8 cellular contexts compared by ENCODE assay signal in genomic region chr11:95641506-95641905, GRCh38.
A peak's percentile ranks its signal among the peaks of the same experiment; 100 is the strongest.
DNase-seq lines count a peak whose midpoint lies in the region; ATAC-seq, FAIRE-seq and TF ChIP-seq lines count a peak whose summit lies in the region.

No MANE protein-coding gene starts in this region.

- no peak for TF ChIP-seq POLR2A in GM12891 (IDR thresholded peaks at IDR 0.05; ENCODE audit: low read depth, low read length)
- peak in 1 of 2 donors; percentile 52 for TF ChIP-seq POLR2A in thyroid gland (IDR thresholded peaks at IDR 0.05)

- ATAC-seq in GM19468 (IDR thresholded peaks at IDR 0.05; ENCODE audit: extremely low read depth, unreplicated experiment) (peak; percentile 99), HG03442 (IDR thresholded peaks at IDR 0.05; ENCODE audit: unreplicated experiment) (peak; percentile 99)

- peak; percentile 97 for FAIRE-seq in GM12891 (lab: Jason Lieb, UNC)

- in situ Hi-C loops in HAP-1 (cut with MboI; ENCODE audit: low sequenced_read_pairs), result no loop called here

- H3K9me3 ChIP-seq in thyroid gland (no peaks in the 10 kb centered on the region), HAP-1 (no peaks in the 10 kb centered on the region)

- H3K4me1 ChIP-seq in thyroid gland (peaks cover 19 to 20% of the 10 kb centered on the region in 2 donors), HAP-1 (no peaks in the 10 kb centered on the region)

- intact Hi-C loops in thyroid gland (cut with DNase I), result no loop called here

- no peak for TF ChIP-seq CTCF in thyroid gland (IDR thresholded peaks at IDR 0.05)

- 23 to 26% methylated on average over 3 of the region's 3 CpGs for WGBS in thyroid gland, 2 donors

- DNase-seq in GM12891 (ENCODE audit: insufficient read length, low spot score) (peak; percentile 16), thyroid gland (peak; percentile 92 to 93), dedifferentiated amniotic fluid mesenchymal stem cell (ENCODE audit: extremely low spot score) (no peak), HAP-1 (ENCODE audit: low spot score in 2 of 2) (no peak), NCI-H1048 (lab: John Stamatoyannopoulos, UW) (no peak)
- DNase-seq in activated naive CD4-positive, alpha-beta T cell treated with anti-CD3 and anti-CD28 coated beads, Interleukin-2, amount 50 U/mL, for 16 hours, result peak; percentile 24

- H3K27ac ChIP-seq in thyroid gland, result peak overlapping the region; percentile 76 to 83 (median 77)

- H3K4me3 ChIP-seq in thyroid gland (replicated peaks in 1 of 3), result no peak overlapping the region
- H3K4me3 ChIP-seq in HAP-1, result no peak overlapping the region

- H3K36me3 ChIP-seq in thyroid gland (no peaks in the 10 kb centered on the region), HAP-1 (replicated peaks) (no peaks in the 10 kb centered on the region)

- H3K27me3 ChIP-seq in thyroid gland, result no peaks in the 10 kb centered on the region
- H3K27me3 ChIP-seq in HAP-1 (ENCODE audit: low read depth), result no peaks in the 10 kb centered on the region

TF ChIP-seq in GM12891, 5 proteins besides CTCF, POLR2A, EP300 and RAD21:
- TF ChIP-seq PAX5 (IDR thresholded peaks at IDR 0.05; ENCODE audit: insufficient read depth, low read length, severe bottlenecking), result no peak
- TF ChIP-seq POU2F2 (IDR thresholded peaks at IDR 0.05; ENCODE audit: low read depth, low read length), result no peak; the same call in 1 of the 2 replicates
- peak; percentile 68 for TF ChIP-seq SPI1 (IDR thresholded peaks at IDR 0.05; ENCODE audit: low read depth, low read length)
- no peak for TF ChIP-seq TAF1 (IDR thresholded peaks at IDR 0.05; ENCODE audit: low read depth, low read length)

Comparison
In these comparisons a context has a peak if more than half of its experiments do, and no peak if none do; other contexts are left out.
1. DNase-seq: peak in GM12891 (single experiment), activated naive CD4-positive, alpha-beta T cell treated with anti-CD3 and anti-CD28 coated beads, Interleukin-2, amount 50 U/mL, for 16 hours (single experiment) and thyroid gland (2 of 2); none in dedifferentiated amniotic fluid mesenchymal stem cell (single experiment), HAP-1 (0 of 2) and NCI-H1048 (single experiment).